In genomic region chr1:15417365-15417934, GRCh38 we compare ENCODE assay signal across 8 cellular contexts. TPM values are rescaled to one million over a fixed set of nuclear protein-coding genes. Genes with fewer than 3 reads are reported as not detected.
A peak's percentile ranks its signal among the peaks of the same experiment; 100 is the strongest.
DNase-seq lines count a peak whose midpoint lies in the region; TF ChIP-seq lines count a peak whose summit lies in the region.

No MANE protein-coding gene starts in this region.

- WGBS in esophagus, 2 donors = 48 to 52% methylated on average over 10 of the region's 10 CpGs
- 56% methylated on average over 10 of the region's 10 CpGs for WGBS in smooth muscle cell (ENCODE audit: low lambda C conversion rate)

- H3K27me3 ChIP-seq in GM06990 (replicated peaks; ENCODE audit: control insufficient read depth, insufficient read depth, low read length) (no peaks in the 10 kb centered on the region), esophagus (ENCODE audit: control insufficient read depth in 1 of 2, insufficient read depth in 2 of 2, low read length in 2 of 2) (no peaks in the 10 kb centered on the region), smooth muscle cell (ENCODE audit: low read depth) (no peaks in the 10 kb centered on the region)

- H3K27ac ChIP-seq in esophagus (ENCODE audit: low read depth in 2 of 2, low read length in 1 of 2) = peak overlapping the region; percentile 43 to 94
- H3K27ac ChIP-seq in smooth muscle cell (ENCODE audit: low read depth) = peak overlapping the region; percentile 66

- no peak overlapping the region for H3K4me3 Mint-ChIP-seq in mesothelial cell of epicardium

- no peaks in the 10 kb centered on the region for H3K9me3 Mint-ChIP-seq in mesothelial cell of epicardium

- no peaks in the 10 kb centered on the region for H3K79me2 ChIP-seq in smooth muscle cell (ENCODE audit: low read depth)

- no peak overlapping the region for H3K27ac Mint-ChIP-seq in mesothelial cell of epicardium

- H3K4me1 ChIP-seq in esophagus (ENCODE audit: control insufficient read depth in 2 of 2, insufficient read depth in 2 of 2, low read length in 1 of 2) = peaks cover 3 to 45% of the 10 kb centered on the region in 2 donors
- H3K4me1 ChIP-seq in smooth muscle cell (ENCODE audit: low read depth) = no peaks in the 10 kb centered on the region

- H3K4me3 ChIP-seq in GM06990 (replicated peaks; ENCODE audit: low read depth, low read length) (0 out of 2 replicates have a peak overlapping the region, but pooled peaks have one; percentile 4), esophagus (ENCODE audit: low read depth in 1 of 2, low read length in 2 of 2) (no peak overlapping the region), smooth muscle cell (no peak overlapping the region)

- TF ChIP-seq CTCF in GM06990 (IDR thresholded peaks at IDR 0.05; ENCODE audit: insufficient read depth, low read length, poor library complexity, severe bottlenecking) = no peak
- no peak for TF ChIP-seq CTCF in smooth muscle cell (IDR thresholded peaks at IDR 0.05; ENCODE audit: borderline replicate concordance, insufficient read depth, poor library complexity, severe bottlenecking)
- no peak for TF ChIP-seq CTCF in mesothelial cell of epicardium (IDR thresholded peaks at IDR 0.05; ENCODE audit: unreplicated experiment)

- H3K36me3 Mint-ChIP-seq in mesothelial cell of epicardium = peaks cover 3% of the 10 kb centered on the region

- H2AFZ ChIP-seq in smooth muscle cell (ENCODE audit: low read depth) = no peak overlapping the region

- DNase-seq in GM06990 (ENCODE audit: extremely low read depth, insufficient read length) = peak; percentile 71
- peak; percentile 82 for DNase-seq in HT-29 (ENCODE audit: low spot score)
- DNase-seq in activated CD4-positive, alpha-beta T cell treated with anti-CD3 and anti-CD28 coated beads, Interleukin-2, amount 50 U/mL, for 4 hours = peak; percentile 52 to 60
- DNase-seq in smooth muscle cell (lab: John Stamatoyannopoulos, UW; ENCODE audit: unreplicated experiment) = no peak
- no peak for DNase-seq in mesothelial cell of epicardium (ENCODE audit: low spot score in 2 of 2, unreplicated experiment in 2 of 2)
- no peak for DNase-seq in NCI-H1694 (lab: John Stamatoyannopoulos, UW)
- DNase-seq in GOT3 (lab: John Stamatoyannopoulos, UW) = no peak

- no peak overlapping the region for H3K9ac ChIP-seq in smooth muscle cell (ENCODE audit: low read depth)

- H3K4me1 Mint-ChIP-seq in mesothelial cell of epicardium = peaks cover 10% of the 10 kb centered on the region

- H3K4me2 ChIP-seq in smooth muscle cell = peak overlapping the region; percentile 77

- no peaks in the 10 kb centered on the region for H3F3A ChIP-seq in smooth muscle cell (ENCODE audit: low read depth)

- H3K36me3 ChIP-seq in GM06990 (ENCODE audit: control insufficient read depth, insufficient read depth, low read length) (peaks cover 9% of the 10 kb centered on the region), esophagus (ENCODE audit: control insufficient read depth in 2 of 2, insufficient read depth in 2 of 2, low read length in 1 of 2) (peaks cover 0 to 11% of the 10 kb centered on the region in 2 donors), smooth muscle cell (ENCODE audit: low read depth) (no peaks in the 10 kb centered on the region)

- H3K27me3 Mint-ChIP-seq in mesothelial cell of epicardium (ENCODE audit: low read depth) = peaks cover 6% of the 10 kb centered on the region

- peaks cover 46% of the 10 kb centered on the region for H4K20me1 ChIP-seq in smooth muscle cell (ENCODE audit: low read depth)

- H3K9me3 ChIP-seq in esophagus (ENCODE audit: control insufficient read depth in 2 of 2, insufficient read depth in 1 of 2, low read depth in 1 of 2, low read length in 1 of 2) = no peaks in the 10 kb centered on the region
- H3K9me3 ChIP-seq in smooth muscle cell (replicated peaks; ENCODE audit: low read depth) = no peaks in the 10 kb centered on the region

RNA-seq across cellular contexts. Expression of gene EFHD2, which starts 7.8 kb away (rescaled TPM):
- 193 and 199 TPM in 2 replicates for total RNA-seq in HT-29 (2014; rRNA removed; shearing (Covaris generic))
- polyA plus RNA-seq in esophagus (10 to 100 TPM; 32.5 to 38.0 TPM), smooth muscle cell (22.9 and 34.1 TPM in 2 replicates)
- total RNA-seq in smooth muscle cell (7.0 and 10.4 TPM in 2 replicates), mesothelial cell of epicardium (16.2 to 18.0 TPM (median 17.5 TPM) in 3 replicates)

RNA-seq across cellular contexts. Expression of gene CTRC, which starts 20.8 kb away (rescaled TPM):
- not detected in 2 replicates for total RNA-seq in HT-29 (2014; rRNA removed; shearing (Covaris generic))
- polyA plus RNA-seq in esophagus (under 1 TPM; 0.16 to 0.53 TPM), smooth muscle cell (1.2 TPM in 1 of 2 replicates, not detected in the other)
- total RNA-seq in smooth muscle cell (not detected in 2 replicates), mesothelial cell of epicardium (0.13 to 1.2 TPM (median 0.38 TPM) in 3 replicates)

RNA-seq across cellular contexts. Expression of gene CELA2A, which starts 39.1 kb away (rescaled TPM):
- total RNA-seq in HT-29 (2014; rRNA removed; shearing (Covaris generic)) = not detected in 2 replicates
- not detected for polyA plus RNA-seq in esophagus
- total RNA-seq in smooth muscle cell = 2.6 TPM in 1 of 2 replicates, not detected in the other
- polyA plus RNA-seq in smooth muscle cell = not detected in 2 replicates
- total RNA-seq in mesothelial cell of epicardium = not detected in 3 replicates

RNA-seq across cellular contexts. Expression of gene CELA2B, which starts 58.5 kb away (rescaled TPM):
- not detected in 2 replicates for total RNA-seq in HT-29 (2014; rRNA removed; shearing (Covaris generic))
- polyA plus RNA-seq in esophagus (not detected), smooth muscle cell (not detected in 2 replicates)
- total RNA-seq in smooth muscle cell (not detected in 2 replicates), mesothelial cell of epicardium (not detected in 3 replicates)

Comparison
In these comparisons a context has a peak if more than half of its experiments do, and no peak if none do; other contexts are left out.
1. DNase-seq: peak in GM06990 (single experiment), HT-29 (single experiment) and activated CD4-positive, alpha-beta T cell treated with anti-CD3 and anti-CD28 coated beads, Interleukin-2, amount 50 U/mL, for 4 hours (2 of 2); none in smooth muscle cell (single experiment), mesothelial cell of epicardium (0 of 2), NCI-H1694 (single experiment) and GOT3 (single experiment).
2. RNA of gene EFHD2, which starts 7.8 kb away (total RNA-seq): 193 to 199 TPM in HT-29; 16.2 to 18.0 TPM in mesothelial cell of epicardium and 7.0 to 10.4 TPM in smooth muscle cell; every median in the first group is over 10 times any median in the second.